ENCODE assay signal across 1 cellular context in the genomic region with DNA sequence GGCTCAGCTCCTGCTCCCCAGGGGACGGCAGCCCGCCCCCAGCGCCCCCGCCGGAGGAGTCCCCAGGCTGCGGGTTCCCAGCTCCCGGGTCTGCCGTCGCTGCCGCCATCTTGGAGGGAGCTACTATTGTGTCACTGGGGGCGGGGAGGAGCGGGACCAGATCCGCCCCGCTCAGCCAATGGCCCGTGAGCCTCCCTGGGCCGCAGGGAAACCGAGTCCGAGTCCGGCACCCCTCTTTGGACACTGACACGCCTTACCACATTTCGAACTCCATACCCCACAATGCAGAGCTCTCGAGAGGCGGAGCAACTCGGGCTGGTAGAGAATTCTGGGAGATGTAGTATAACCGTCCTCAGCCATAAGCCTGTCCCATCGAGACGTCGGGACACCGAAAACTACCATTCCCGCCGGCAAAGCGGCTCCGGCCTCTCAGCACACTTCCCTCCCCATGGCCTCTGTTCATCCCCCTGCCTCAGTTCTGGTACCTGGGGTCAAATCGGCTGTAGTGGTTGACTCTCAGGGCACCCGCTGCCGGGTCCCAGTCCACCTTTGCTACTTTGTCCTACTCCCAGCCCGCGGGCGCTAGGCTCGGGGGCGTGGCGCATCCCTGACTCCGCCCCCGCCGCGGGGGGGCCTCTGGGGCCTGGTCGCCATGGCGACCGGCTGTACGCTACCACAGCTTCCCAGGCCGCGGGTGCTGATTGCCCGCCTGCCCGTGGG.
TF ChIP-seq lines count a peak whose summit lies in the region.

A gene (minus strand): TSS at position 133 of the 720 bp plus-strand sequence. CDS start 24 bp downstream, at position 109.
A gene with protein sequence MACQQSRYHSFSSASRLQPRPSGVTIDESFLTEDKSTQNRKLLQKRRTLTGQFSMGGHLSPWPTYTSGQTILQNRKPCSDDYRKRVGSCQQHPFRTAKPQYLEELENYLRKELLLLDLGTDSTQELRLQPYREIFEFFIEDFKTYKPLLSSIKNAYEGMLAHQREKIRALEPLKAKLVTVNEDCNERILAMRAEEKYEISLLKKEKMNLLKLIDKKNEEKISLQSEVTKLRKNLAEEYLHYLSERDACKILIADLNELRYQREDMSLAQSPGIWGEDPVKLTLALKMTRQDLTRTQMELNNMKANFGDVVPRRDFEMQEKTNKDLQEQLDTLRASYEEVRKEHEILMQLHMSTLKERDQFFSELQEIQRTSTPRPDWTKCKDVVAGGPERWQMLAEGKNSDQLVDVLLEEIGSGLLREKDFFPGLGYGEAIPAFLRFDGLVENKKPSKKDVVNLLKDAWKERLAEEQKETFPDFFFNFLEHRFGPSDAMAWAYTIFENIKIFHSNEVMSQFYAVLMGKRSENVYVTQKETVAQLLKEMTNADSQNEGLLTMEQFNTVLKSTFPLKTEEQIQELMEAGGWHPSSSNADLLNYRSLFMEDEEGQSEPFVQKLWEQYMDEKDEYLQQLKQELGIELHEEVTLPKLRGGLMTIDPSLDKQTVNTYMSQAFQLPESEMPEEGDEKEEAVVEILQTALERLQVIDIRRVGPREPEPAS (plus strand): TSS at position 462 of the 720 bp plus-strand sequence. CDS start 261 bp downstream, outside the sequence.

TF ChIP-seq in HepG2, 621 proteins besides CTCF, POLR2A, EP300 and RAD21 (continued from another document and continues in another):
- peak; percentile 96; the same call in 1 of the 2 replicates for TF ChIP-seq ZNF839 (CRISPR knock-in tag; IDR thresholded peaks at IDR 0.05; ENCODE audit: borderline replicate concordance)
- TF ChIP-seq, protein P1, sequence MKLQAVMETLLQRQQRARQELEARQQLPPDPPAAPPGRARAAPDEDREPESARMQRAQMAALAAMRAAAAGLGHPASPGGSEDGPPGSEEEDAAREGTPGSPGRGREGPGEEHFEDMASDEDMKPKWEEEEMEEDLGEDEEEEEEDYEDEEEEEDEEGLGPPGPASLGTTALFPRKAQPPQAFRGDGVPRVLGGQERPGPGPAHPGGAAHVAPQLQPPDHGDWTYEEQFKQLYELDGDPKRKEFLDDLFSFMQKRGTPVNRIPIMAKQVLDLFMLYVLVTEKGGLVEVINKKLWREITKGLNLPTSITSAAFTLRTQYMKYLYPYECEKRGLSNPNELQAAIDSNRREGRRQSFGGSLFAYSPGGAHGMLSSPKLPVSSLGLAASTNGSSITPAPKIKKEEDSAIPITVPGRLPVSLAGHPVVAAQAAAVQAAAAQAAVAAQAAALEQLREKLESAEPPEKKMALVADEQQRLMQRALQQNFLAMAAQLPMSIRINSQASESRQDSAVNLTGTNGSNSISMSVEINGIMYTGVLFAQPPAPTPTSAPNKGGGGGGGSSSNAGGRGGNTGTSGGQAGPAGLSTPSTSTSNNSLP (IDR thresholded peaks at IDR 0.05; ENCODE audit: low read depth, low read length): no peak
- TF ChIP-seq ZKSCAN8 (CRISPR knock-in tag; IDR thresholded peaks at IDR 0.05; ENCODE audit: borderline replicate concordance): no peak
- TF ChIP-seq NFKB2 (CRISPR knock-in tag; IDR thresholded peaks at IDR 0.05; ENCODE audit: borderline replicate concordance): no peak; the same call in 1 of the 2 replicates
- TF ChIP-seq, protein P2, sequence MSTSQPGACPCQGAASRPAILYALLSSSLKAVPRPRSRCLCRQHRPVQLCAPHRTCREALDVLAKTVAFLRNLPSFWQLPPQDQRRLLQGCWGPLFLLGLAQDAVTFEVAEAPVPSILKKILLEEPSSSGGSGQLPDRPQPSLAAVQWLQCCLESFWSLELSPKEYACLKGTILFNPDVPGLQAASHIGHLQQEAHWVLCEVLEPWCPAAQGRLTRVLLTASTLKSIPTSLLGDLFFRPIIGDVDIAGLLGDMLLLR (CRISPR knock-in tag; IDR thresholded peaks at IDR 0.05): no peak
- TF ChIP-seq ZNF256 (CRISPR knock-in tag; conservative IDR thresholded peaks at IDR 0.05): no peak; the same call in 1 of the 2 replicates
- TF ChIP-seq, protein P3, sequence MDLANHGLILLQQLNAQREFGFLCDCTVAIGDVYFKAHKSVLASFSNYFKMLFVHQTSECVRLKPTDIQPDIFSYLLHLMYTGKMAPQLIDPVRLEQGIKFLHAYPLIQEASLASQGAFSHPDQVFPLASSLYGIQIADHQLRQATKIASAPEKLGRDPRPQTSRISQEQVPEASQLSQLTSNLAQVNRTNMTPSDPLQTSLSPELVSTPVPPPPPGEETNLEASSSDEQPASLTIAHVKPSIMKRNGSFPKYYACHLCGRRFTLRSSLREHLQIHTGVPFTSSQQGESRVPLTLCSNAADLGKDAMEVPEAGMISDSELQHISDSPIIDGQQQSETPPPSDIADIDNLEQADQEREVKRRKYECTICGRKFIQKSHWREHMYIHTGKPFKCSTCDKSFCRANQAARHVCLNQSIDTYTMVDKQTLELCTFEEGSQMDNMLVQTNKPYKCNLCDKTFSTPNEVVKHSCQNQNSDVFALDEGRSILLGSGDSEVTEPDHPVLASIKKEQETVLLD (CRISPR knock-in tag; IDR thresholded peaks at IDR 0.05; ENCODE audit: low read depth): peak; percentile 56
- TF ChIP-seq, protein P4, sequence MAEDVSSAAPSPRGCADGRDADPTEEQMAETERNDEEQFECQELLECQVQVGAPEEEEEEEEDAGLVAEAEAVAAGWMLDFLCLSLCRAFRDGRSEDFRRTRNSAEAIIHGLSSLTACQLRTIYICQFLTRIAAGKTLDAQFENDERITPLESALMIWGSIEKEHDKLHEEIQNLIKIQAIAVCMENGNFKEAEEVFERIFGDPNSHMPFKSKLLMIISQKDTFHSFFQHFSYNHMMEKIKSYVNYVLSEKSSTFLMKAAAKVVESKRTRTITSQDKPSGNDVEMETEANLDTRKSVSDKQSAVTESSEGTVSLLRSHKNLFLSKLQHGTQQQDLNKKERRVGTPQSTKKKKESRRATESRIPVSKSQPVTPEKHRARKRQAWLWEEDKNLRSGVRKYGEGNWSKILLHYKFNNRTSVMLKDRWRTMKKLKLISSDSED (CRISPR knock-in tag; IDR thresholded peaks at IDR 0.05): no peak
- TF ChIP-seq ZSCAN30 (CRISPR knock-in tag; IDR thresholded peaks at IDR 0.05): no peak
- TF ChIP-seq, protein P5, sequence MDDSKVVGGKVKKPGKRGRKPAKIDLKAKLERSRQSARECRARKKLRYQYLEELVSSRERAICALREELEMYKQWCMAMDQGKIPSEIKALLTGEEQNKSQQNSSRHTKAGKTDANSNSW (CRISPR knock-in tag; IDR thresholded peaks at IDR 0.05; ENCODE audit: borderline replicate concordance): no peak
- no peak; the same call in 1 of the 2 replicates for TF ChIP-seq ZNF724P (CRISPR knock-in tag; IDR thresholded peaks at IDR 0.05; ENCODE audit: borderline replicate concordance)
- TF ChIP-seq ZNF451 (CRISPR knock-in tag; IDR thresholded peaks at IDR 0.05): peak; percentile 1
- TF ChIP-seq, protein P6, sequence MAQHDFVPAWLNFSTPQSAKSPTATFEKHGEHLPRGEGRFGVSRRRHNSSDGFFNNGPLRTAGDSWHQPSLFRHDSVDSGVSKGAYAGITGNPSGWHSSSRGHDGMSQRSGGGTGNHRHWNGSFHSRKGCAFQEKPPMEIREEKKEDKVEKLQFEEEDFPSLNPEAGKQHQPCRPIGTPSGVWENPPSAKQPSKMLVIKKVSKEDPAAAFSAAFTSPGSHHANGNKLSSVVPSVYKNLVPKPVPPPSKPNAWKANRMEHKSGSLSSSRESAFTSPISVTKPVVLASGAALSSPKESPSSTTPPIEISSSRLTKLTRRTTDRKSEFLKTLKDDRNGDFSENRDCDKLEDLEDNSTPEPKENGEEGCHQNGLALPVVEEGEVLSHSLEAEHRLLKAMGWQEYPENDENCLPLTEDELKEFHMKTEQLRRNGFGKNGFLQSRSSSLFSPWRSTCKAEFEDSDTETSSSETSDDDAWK (CRISPR knock-in tag; IDR thresholded peaks at IDR 0.05): no peak
- TF ChIP-seq SALL2 (CRISPR knock-in tag; IDR thresholded peaks at IDR 0.05): peak; percentile 79; the same call in 1 of the 2 replicates
- TF ChIP-seq XBP1 (CRISPR knock-in tag; IDR thresholded peaks at IDR 0.05): no peak
- TF ChIP-seq TCF7L2 (IDR thresholded peaks at IDR 0.05; ENCODE audit: low read depth, low read length): no peak
- TF ChIP-seq, protein P7, sequence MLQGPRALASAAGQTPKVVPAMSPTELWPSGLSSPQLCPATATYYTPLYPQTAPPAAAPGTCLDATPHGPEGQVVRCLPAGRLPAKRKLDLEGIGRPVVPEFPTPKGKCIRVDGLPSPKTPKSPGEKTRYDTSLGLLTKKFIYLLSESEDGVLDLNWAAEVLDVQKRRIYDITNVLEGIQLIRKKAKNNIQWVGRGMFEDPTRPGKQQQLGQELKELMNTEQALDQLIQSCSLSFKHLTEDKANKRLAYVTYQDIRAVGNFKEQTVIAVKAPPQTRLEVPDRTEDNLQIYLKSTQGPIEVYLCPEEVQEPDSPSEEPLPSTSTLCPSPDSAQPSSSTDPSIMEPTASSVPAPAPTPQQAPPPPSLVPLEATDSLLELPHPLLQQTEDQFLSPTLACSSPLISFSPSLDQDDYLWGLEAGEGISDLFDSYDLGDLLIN (CRISPR knock-in tag; IDR thresholded peaks at IDR 0.05; ENCODE audit: borderline replicate concordance): no peak; the same call in 1 of the 2 replicates
- 0 out of 2 replicates have a peak, but pooled peaks have one; percentile 36 for TF ChIP-seq SRY (CRISPR knock-in tag; IDR thresholded peaks at IDR 0.05)
- no peak for TF ChIP-seq DPF2 (CRISPR knock-in tag; IDR thresholded peaks at IDR 0.05; ENCODE audit: borderline replicate concordance, low read depth)
- TF ChIP-seq ZNF251 (CRISPR knock-in tag; IDR thresholded peaks at IDR 0.05): no peak
- TF ChIP-seq RELA (CRISPR knock-in tag; IDR thresholded peaks at IDR 0.05): no peak
- TF ChIP-seq ZSCAN29 (CRISPR knock-in tag; conservative IDR thresholded peaks at IDR 0.05): no peak
- TF ChIP-seq ZNF674 (CRISPR knock-in tag; IDR thresholded peaks at IDR 0.05; ENCODE audit: low read depth): 0 out of 2 replicates have a peak, but pooled peaks have one; percentile 54
- TF ChIP-seq, protein P8, sequence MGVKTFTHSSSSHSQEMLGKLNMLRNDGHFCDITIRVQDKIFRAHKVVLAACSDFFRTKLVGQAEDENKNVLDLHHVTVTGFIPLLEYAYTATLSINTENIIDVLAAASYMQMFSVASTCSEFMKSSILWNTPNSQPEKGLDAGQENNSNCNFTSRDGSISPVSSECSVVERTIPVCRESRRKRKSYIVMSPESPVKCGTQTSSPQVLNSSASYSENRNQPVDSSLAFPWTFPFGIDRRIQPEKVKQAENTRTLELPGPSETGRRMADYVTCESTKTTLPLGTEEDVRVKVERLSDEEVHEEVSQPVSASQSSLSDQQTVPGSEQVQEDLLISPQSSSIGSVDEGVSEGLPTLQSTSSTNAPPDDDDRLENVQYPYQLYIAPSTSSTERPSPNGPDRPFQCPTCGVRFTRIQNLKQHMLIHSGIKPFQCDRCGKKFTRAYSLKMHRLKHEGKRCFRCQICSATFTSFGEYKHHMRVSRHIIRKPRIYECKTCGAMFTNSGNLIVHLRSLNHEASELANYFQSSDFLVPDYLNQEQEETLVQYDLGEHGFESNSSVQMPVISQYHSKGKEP (CRISPR knock-in tag; IDR thresholded peaks at IDR 0.05): no peak
- TF ChIP-seq ZNF501 (CRISPR knock-in tag; IDR thresholded peaks at IDR 0.05): peak; percentile 82
- TF ChIP-seq ZNF792 (CRISPR knock-in tag; IDR thresholded peaks at IDR 0.05): peak; percentile 47; the same call in 1 of the 2 replicates
- peak; percentile 99 for TF ChIP-seq HCFC1 (IDR thresholded peaks at IDR 0.05; ENCODE audit: low read depth, low read length)
- TF ChIP-seq CREM (IDR thresholded peaks at IDR 0.05): peak; percentile 100
- no peak for TF ChIP-seq CREM (CRISPR knock-in tag; IDR thresholded peaks at IDR 0.05)
- TF ChIP-seq ISL2 (CRISPR knock-in tag; IDR thresholded peaks at IDR 0.05): peak; percentile 66
- no peak; the same call in 1 of the 2 replicates for TF ChIP-seq SRF (IDR thresholded peaks at IDR 0.05; ENCODE audit: low read depth, low read length)
- TF ChIP-seq NFE2L2 (IDR thresholded peaks at IDR 0.05; ENCODE audit: low read length): no peak
- TF ChIP-seq ZSCAN25 (CRISPR knock-in tag; IDR thresholded peaks at IDR 0.05): peak; percentile 98
- TF ChIP-seq ZNF550 (CRISPR knock-in tag; IDR thresholded peaks at IDR 0.05; ENCODE audit: borderline replicate concordance): no peak
- peak; percentile 38 for TF ChIP-seq ZC3H13 (CRISPR knock-in tag; IDR thresholded peaks at IDR 0.05)
- no peak for TF ChIP-seq TRIM24 (CRISPR knock-in tag; IDR thresholded peaks at IDR 0.05)
- no peak for TF ChIP-seq ESRRA (CRISPR knock-in tag; IDR thresholded peaks at IDR 0.05; ENCODE audit: low read depth)
- no peak for TF ChIP-seq ZNF782 (CRISPR knock-in tag; IDR thresholded peaks at IDR 0.05; ENCODE audit: borderline replicate concordance)
- TF ChIP-seq PHF5A (CRISPR knock-in tag; IDR thresholded peaks at IDR 0.05; ENCODE audit: low read depth, unreplicated experiment): no peak
- TF ChIP-seq, protein P9, sequence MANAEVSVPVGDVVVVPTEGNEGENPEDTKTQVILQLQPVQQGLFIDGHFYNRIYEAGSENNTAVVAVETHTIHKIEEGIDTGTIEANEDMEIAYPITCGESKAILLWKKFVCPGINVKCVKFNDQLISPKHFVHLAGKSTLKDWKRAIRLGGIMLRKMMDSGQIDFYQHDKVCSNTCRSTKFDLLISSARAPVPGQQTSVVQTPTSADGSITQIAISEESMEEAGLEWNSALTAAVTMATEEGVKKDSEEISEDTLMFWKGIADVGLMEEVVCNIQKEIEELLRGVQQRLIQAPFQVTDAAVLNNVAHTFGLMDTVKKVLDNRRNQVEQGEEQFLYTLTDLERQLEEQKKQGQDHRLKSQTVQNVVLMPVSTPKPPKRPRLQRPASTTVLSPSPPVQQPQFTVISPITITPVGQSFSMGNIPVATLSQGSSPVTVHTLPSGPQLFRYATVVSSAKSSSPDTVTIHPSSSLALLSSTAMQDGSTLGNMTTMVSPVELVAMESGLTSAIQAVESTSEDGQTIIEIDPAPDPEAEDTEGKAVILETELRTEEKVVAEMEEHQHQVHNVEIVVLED (CRISPR knock-in tag; IDR thresholded peaks at IDR 0.05; ENCODE audit: borderline replicate concordance): peak; percentile 75; the same call in 1 of the 2 replicates
- peak; percentile 79 for TF ChIP-seq KDM5A (IDR thresholded peaks at IDR 0.05; ENCODE audit: borderline replicate concordance, low read length)
- no peak for TF ChIP-seq ZFAT (CRISPR knock-in tag; conservative IDR thresholded peaks at IDR 0.05)
- no peak for TF ChIP-seq NFE2 (CRISPR knock-in tag; IDR thresholded peaks at IDR 0.05)
- TF ChIP-seq, protein P10, sequence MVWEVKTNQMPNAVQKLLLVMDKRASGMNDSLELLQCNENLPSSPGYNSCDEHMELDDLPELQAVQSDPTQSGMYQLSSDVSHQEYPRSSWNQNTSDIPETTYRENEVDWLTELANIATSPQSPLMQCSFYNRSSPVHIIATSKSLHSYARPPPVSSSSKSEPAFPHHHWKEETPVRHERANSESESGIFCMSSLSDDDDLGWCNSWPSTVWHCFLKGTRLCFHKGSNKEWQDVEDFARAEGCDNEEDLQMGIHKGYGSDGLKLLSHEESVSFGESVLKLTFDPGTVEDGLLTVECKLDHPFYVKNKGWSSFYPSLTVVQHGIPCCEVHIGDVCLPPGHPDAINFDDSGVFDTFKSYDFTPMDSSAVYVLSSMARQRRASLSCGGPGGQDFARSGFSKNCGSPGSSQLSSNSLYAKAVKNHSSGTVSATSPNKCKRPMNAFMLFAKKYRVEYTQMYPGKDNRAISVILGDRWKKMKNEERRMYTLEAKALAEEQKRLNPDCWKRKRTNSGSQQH (CRISPR knock-in tag; IDR thresholded peaks at IDR 0.05; ENCODE audit: low read depth): peak; percentile 95
